In genomic region chr3:45088959-45089358, GRCh38 we compare ENCODE assay signal across 21 cellular contexts.
DNase-seq lines count a peak whose midpoint lies in the region; ATAC-seq and TF ChIP-seq lines count a peak whose summit lies in the region.
"Had no signal": no experiment of that assay in that cellular context is flagged by ENCODE, and none has a peak within 500 bp of the region (broad histone marks: within the 10 kb centered on the region; RNA-seq: fewer than 3 reads in every experiment).

No MANE protein-coding gene starts in this region.

- peak; percentile 21 for DNase-seq in stimulated activated CD4-positive, alpha-beta T cell treated with anti-CD3 and anti-CD28 coated beads, Interleukin-15, amount 100 ng/mL, for 24 hours
- no peak for DNase-seq in stimulated activated CD4-positive, alpha-beta T cell treated with anti-CD3 and anti-CD28 coated beads, Interleukin-4, amount 100 ng/mL, for 4 hours
- peak; percentile 39 for DNase-seq in epithelial cell of esophagus (ENCODE audit: low read depth)
- DNase-seq in nucleus accumbens (lab: John Stamatoyannopoulos, UW) = peak in 33 of 56 donors; percentile 5 to 84 (median 49)
- no peak for DNase-seq in HEK293T (ENCODE audit: extremely low spot score)
- DNase-seq: ACHN; activated CD4-positive, alpha-beta T cell treated with anti-CD3 and anti-CD28 coated beads for 1 hour; activated naive CD4-positive, alpha-beta T cell; activated T-cell treated with anti-CD3 and anti-CD28 coated beads, Interleukin-2, amount 50 U/mL, for 4 hours; DMS79; effector CD4-positive, alpha-beta T cell; foreskin melanocyte; GF-D8; H9; NCI-H2227 treated with DMSO at 0.1 percent for 48 hours; psoas muscle; SK-N-SH had no signal

- CTCF ChIA-PET in HEK293T (lab: Yijun Ruan, JAX) = no interaction called here

- POLR2A ChIA-PET in HEK293T (lab: Yijun Ruan, JAX) = no interaction called here

- no peak overlapping the region for H3K4me3 ChIP-seq in epithelial cell of esophagus (ENCODE audit: low read length)
- H3K4me3 ChIP-seq: breast epithelium, psoas muscle had no signal

- ATAC-seq in HG03432 (IDR thresholded peaks at IDR 0.05; ENCODE audit: unreplicated experiment) = no peak
- ATAC-seq in GM18867 (IDR thresholded peaks at IDR 0.05; ENCODE audit: unreplicated experiment) = no peak
- ATAC-seq in GM18498 (IDR thresholded peaks at IDR 0.05; ENCODE audit: unreplicated experiment) = no peak
- ATAC-seq: activated T-cell treated with anti-CD3 and anti-CD28 coated beads, Interleukin-2, amount 50 U/mL, for 4 hours; psoas muscle had no signal

- TF ChIP-seq CTCF in epithelial cell of esophagus (IDR thresholded peaks at IDR 0.05; ENCODE audit: insufficient read depth, low read depth, low read length, missing control alignments) = no peak

TF ChIP-seq in HEK293T, 16 proteins besides CTCF, POLR2A, EP300 and RAD21:
- TF ChIP-seq ARNT (IDR thresholded peaks at IDR 0.05) (no peak), ELF4 (IDR thresholded peaks at IDR 0.05) (no peak), FOXA1 (IDR thresholded peaks at IDR 0.05) (no peak), L3MBTL2 (conservative IDR thresholded peaks at IDR 0.05) (no peak), LEF1 (IDR thresholded peaks at IDR 0.05; ENCODE audit: borderline replicate concordance) (no peak), HDGF (IDR thresholded peaks at IDR 0.05; ENCODE audit: borderline replicate concordance) (no peak), ZNF384 (IDR thresholded peaks at IDR 0.05) (no peak), BHLHE40 (IDR thresholded peaks at IDR 0.05; ENCODE audit: borderline replicate concordance) (no peak), FOXM1 (IDR thresholded peaks at IDR 0.05; ENCODE audit: borderline replicate concordance) (no peak), SUZ12 (IDR thresholded peaks at IDR 0.05) (no peak), CTBP1 (IDR thresholded peaks at IDR 0.05; ENCODE audit: borderline replicate concordance) (no peak)
- TF ChIP-seq, protein P1, sequence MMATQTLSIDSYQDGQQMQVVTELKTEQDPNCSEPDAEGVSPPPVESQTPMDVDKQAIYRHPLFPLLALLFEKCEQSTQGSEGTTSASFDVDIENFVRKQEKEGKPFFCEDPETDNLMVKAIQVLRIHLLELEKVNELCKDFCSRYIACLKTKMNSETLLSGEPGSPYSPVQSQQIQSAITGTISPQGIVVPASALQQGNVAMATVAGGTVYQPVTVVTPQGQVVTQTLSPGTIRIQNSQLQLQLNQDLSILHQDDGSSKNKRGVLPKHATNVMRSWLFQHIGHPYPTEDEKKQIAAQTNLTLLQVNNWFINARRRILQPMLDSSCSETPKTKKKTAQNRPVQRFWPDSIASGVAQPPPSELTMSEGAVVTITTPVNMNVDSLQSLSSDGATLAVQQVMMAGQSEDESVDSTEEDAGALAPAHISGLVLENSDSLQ (IDR thresholded peaks at IDR 0.05) = no peak
TF ChIP-seq in HEK293T: peak in this region for 0.

Comparison
In these comparisons a context has a peak if more than half of its experiments do, and no peak if none do; other contexts are left out.
1. DNase-seq: peak in stimulated activated CD4-positive, alpha-beta T cell treated with anti-CD3 and anti-CD28 coated beads, Interleukin-15, amount 100 ng/mL, for 24 hours (single experiment), epithelial cell of esophagus (single experiment) and nucleus accumbens (33 of 56); none in stimulated activated CD4-positive, alpha-beta T cell treated with anti-CD3 and anti-CD28 coated beads, Interleukin-4, amount 100 ng/mL, for 4 hours (0 of 2) and HEK293T (single experiment).